Comparison of ENCODE assay signal across 8 cellular contexts in genomic region chr12:108802666-108803036, GRCh38. TPM values are rescaled to one million over a fixed set of nuclear protein-coding genes. Genes with fewer than 3 reads are reported as not detected.
DNase-seq lines count a peak whose midpoint lies in the region; TF ChIP-seq lines count a peak whose summit lies in the region.
"Had no signal": no experiment of that assay in that cellular context is flagged by ENCODE, and none has a peak within 500 bp of the region (broad histone marks: within the 10 kb centered on the region; RNA-seq: fewer than 3 reads in every experiment).

No MANE protein-coding gene starts in this region.

- no peak overlapping the region for H3K4me2 ChIP-seq in neural cell (ENCODE audit: low read length)

- TF ChIP-seq EP300 in neural cell (conservative IDR thresholded peaks at IDR 0.05; ENCODE audit: poor library complexity, severe bottlenecking) (no peak), tibial nerve (IDR thresholded peaks at IDR 0.05) (peak in 1 of 2 donors; percentile 50)

- H3K27ac ChIP-seq in SJCRH30 (peak overlapping the region; percentile 34), esophagus (ENCODE audit: low read depth in 2 of 2, low read length in 1 of 2) (peak overlapping the region; percentile 79 to 92), neural cell (ENCODE audit: low read length) (peak overlapping the region; percentile 50), tibial nerve (peak overlapping the region; percentile 77 to 93 (median 86))

- H3F3A ChIP-seq in neural cell (ENCODE audit: insufficient read depth, low read length, poor library complexity, severe bottlenecking), result no peaks in the 10 kb centered on the region

- TF ChIP-seq POLR2A in tibial nerve (IDR thresholded peaks at IDR 0.05), result no peak

- no peaks in the 10 kb centered on the region for H3K9me2 ChIP-seq in neural cell (ENCODE audit: insufficient read depth, low read length)

- H3K27me3 ChIP-seq in SJCRH30 (no peaks in the 10 kb centered on the region), esophagus (ENCODE audit: control insufficient read depth in 1 of 2, insufficient read depth in 2 of 2, low read length in 2 of 2) (no peaks in the 10 kb centered on the region), neural cell (ENCODE audit: insufficient read depth, low read depth, low read length) (no peaks in the 10 kb centered on the region), tibial nerve (no peaks in the 10 kb centered on the region)

- H3K4me1 ChIP-seq in SJCRH30 (peaks cover 34% of the 10 kb centered on the region), esophagus (ENCODE audit: control insufficient read depth in 2 of 2, insufficient read depth in 2 of 2, low read length in 1 of 2) (peaks cover 0 to 6% of the 10 kb centered on the region in 2 donors), tibial nerve (peaks cover 3 to 93% (median 40%) of the 10 kb centered on the region in 4 donors)

- H2AFZ ChIP-seq in neural cell (ENCODE audit: low read depth, low read length), result no peak overlapping the region

- peak overlapping the region; percentile 50 for H3K9ac ChIP-seq in neural cell (ENCODE audit: low read length)

- WGBS in esophagus, 2 donors, result 35 to 69% methylated on average over 4 of the region's 4 CpGs
- 15 to 27% methylated on average over 4 of the region's 4 CpGs for WGBS in tibial nerve, 2 donors

- H3K9me3 ChIP-seq in SJCRH30 (replicated peaks) (no peaks in the 10 kb centered on the region), esophagus (ENCODE audit: control insufficient read depth in 2 of 2, insufficient read depth in 1 of 2, low read depth in 1 of 2, low read length in 1 of 2) (no peaks in the 10 kb centered on the region), neural cell (ENCODE audit: low read length) (no peaks in the 10 kb centered on the region), tibial nerve (no peaks in the 10 kb centered on the region)

- TF ChIP-seq CTCF in neural cell (IDR thresholded peaks at IDR 0.05; ENCODE audit: poor library complexity, severe bottlenecking) (no peak), tibial nerve (IDR thresholded peaks at IDR 0.05) (no peak)

- no peaks in the 10 kb centered on the region for H3K79me2 ChIP-seq in neural cell (replicated peaks; ENCODE audit: insufficient read depth, low read length)

- H3K36me3 ChIP-seq in SJCRH30, result peaks cover 63% of the 10 kb centered on the region
- H3K36me3 ChIP-seq in esophagus (ENCODE audit: control insufficient read depth in 2 of 2, insufficient read depth in 2 of 2, low read length in 1 of 2), result peaks cover 20 to 55% of the 10 kb centered on the region in 2 donors
- peaks cover 6% of the 10 kb centered on the region for H3K36me3 ChIP-seq in neural cell (ENCODE audit: insufficient read depth, low read length)
- peaks cover 2 to 52% (median 7%) of the 10 kb centered on the region in 3 donors for H3K36me3 ChIP-seq in tibial nerve

- TF ChIP-seq RAD21 in neural cell (conservative IDR thresholded peaks at IDR 0.05), result no peak

- no peaks in the 10 kb centered on the region for H4K20me1 ChIP-seq in neural cell (ENCODE audit: insufficient read depth)

- DNase-seq in SJCRH30, result no peak
- no peak for DNase-seq in tibial nerve (ENCODE audit: low spot score in 2 of 2)
- DNase-seq in AML-193 (lab: John Stamatoyannopoulos, UW), result no peak
- no peak for DNase-seq in SK-N-DZ (ENCODE audit: low spot score)
- DNase-seq in nucleus accumbens (lab: John Stamatoyannopoulos, UW), result no peak
- DNase-seq: NCI-H1930 had no signal

- H3K4me3 ChIP-seq in SJCRH30 (no peak overlapping the region), esophagus (ENCODE audit: low read depth in 1 of 2, low read length in 2 of 2) (no peak overlapping the region), neural cell (ENCODE audit: low read length) (peak overlapping the region; percentile 49), tibial nerve (peak overlapping the region in 1 of 4 donors; percentile 24)

TF ChIP-seq in neural cell, 6 proteins besides CTCF, POLR2A, EP300 and RAD21:
- TF ChIP-seq SMC3 (conservative IDR thresholded peaks at IDR 0.05; ENCODE audit: poor library complexity), result peak; percentile 4
- no peak for TF ChIP-seq MXI1 (conservative IDR thresholded peaks at IDR 0.05; ENCODE audit: poor library complexity, severe bottlenecking)

RNA-seq across cellular contexts. Expression of gene SSH1, which starts 54.7 kb away (rescaled TPM):
- 12.1 and 12.3 TPM in 2 replicates for total RNA-seq in SJCRH30 (2014; rRNA removed; shearing (Covaris generic))
- polyA plus RNA-seq in esophagus (1 to 10 TPM; 3.1 to 4.7 TPM), neural cell (2.6 and 3.8 TPM in 2 replicates)
- polyA minus RNA-seq in neural cell, result 11.9 and 13.6 TPM in 2 replicates
- 10 to 100 TPM; 23.6 to 66.9 (median 28.0) TPM for total RNA-seq in tibial nerve
- 3.6 and 3.7 TPM in 2 replicates for polyA plus RNA-seq in SK-N-DZ (2014; cell fraction: cytosol; rRNA removed)
- polyA plus RNA-seq in SK-N-DZ (2014; cell fraction: nucleus; rRNA removed), result 2.5 and 4.4 TPM in 2 replicates

Comparison
In these comparisons a context has a peak if more than half of its experiments do, and no peak if none do; other contexts are left out.
1. H3K27ac ChIP-seq: peak in every context shown above with its lines; median percentile 86 in tibial nerve; 86 in esophagus; 50 in neural cell; 34 in SJCRH30.